Comparison of ENCODE assay signal across 17 cellular contexts in the genomic region with DNA sequence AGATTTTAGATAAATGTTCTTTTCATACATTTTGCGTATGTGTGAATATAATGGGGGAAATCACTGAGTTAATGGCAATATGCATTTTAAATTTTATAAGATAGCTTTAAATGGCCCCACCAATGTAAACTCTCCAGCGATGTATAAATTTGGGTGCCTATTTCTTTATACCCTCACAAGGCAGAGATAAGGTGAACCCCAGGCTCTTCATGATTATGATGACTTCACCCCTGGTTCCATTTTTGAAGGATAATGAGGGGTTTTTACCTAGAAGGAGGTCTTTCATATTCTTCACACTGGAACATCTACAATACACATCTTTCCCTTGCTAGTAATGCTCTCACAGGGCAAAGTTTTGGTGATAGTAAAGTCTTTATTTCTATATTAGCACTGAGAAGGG. TPM values are rescaled to one million over a fixed set of nuclear protein-coding genes. Genes with fewer than 3 reads are reported as not detected.
DNase-seq lines count a peak whose midpoint lies in the region; ATAC-seq and TF ChIP-seq lines count a peak whose summit lies in the region.
"Had no signal": no experiment of that assay in that cellular context is flagged by ENCODE, and none has a peak within 500 bp of the region (broad histone marks: within the 10 kb centered on the region; RNA-seq: fewer than 3 reads in every experiment).

No MANE protein-coding gene starts in this region.

- H3K4me3 ChIP-seq in OCI-LY3 (ENCODE audit: low read length), result no peak overlapping the region
- H3K4me3 ChIP-seq: PC-9, SJCRH30 had no signal

- no peaks in the 10 kb centered on the region for H3K27me3 ChIP-seq in OCI-LY3 (ENCODE audit: low read depth, low read length)
- H3K27me3 ChIP-seq: SJCRH30 had no signal

- H3K79me2 ChIP-seq in OCI-LY3 (ENCODE audit: low read length), result no peaks in the 10 kb centered on the region

- no peaks in the 10 kb centered on the region for H3K9me3 ChIP-seq in OCI-LY3 (ENCODE audit: insufficient read depth, low read length)
- H3K9me3 ChIP-seq: Caco-2, SJCRH30 had no signal

- H3K27ac Mint-ChIP-seq in activated naive CD8-positive, alpha-beta T cell treated with anti-CD3 and anti-CD28 coated beads, Interleukin-2, amount 50 U/mL, for 24 hours, result no peak overlapping the region
- H3K27ac Mint-ChIP-seq in activated naive CD8-positive, alpha-beta T cell treated with anti-CD3 and anti-CD28 coated beads for 36 hours, result no peak overlapping the region
- no peak overlapping the region for H3K27ac Mint-ChIP-seq in stimulated activated memory B cell treated with anti-CD40 and anti-IgM and Interleukin-4, amounts not matched to agents 10 μg/mL and 1 μg/mL and 100 μg/mL, for 72 hours
- H3K27ac Mint-ChIP-seq: HFFc6 had no signal

- peak overlapping the region; percentile 31 for H3K4me2 ChIP-seq in OCI-LY3 (ENCODE audit: low read length)
- H3K4me2 ChIP-seq: PC-9 had no signal

- H3K36me3 ChIP-seq in OCI-LY3 (replicated peaks; ENCODE audit: low read depth, low read length), result no peaks in the 10 kb centered on the region
- H3K36me3 ChIP-seq: SJCRH30 had no signal

- H2AFZ ChIP-seq in OCI-LY3 (ENCODE audit: low read depth, low read length), result no peak overlapping the region
- H2AFZ ChIP-seq: PC-9 had no signal

- no peak overlapping the region for H3K4me3 Mint-ChIP-seq in activated naive CD8-positive, alpha-beta T cell treated with anti-CD3 and anti-CD28 coated beads, Interleukin-2, amount 50 U/mL, for 24 hours
- no peak overlapping the region for H3K4me3 Mint-ChIP-seq in activated naive CD8-positive, alpha-beta T cell treated with anti-CD3 and anti-CD28 coated beads for 36 hours
- no peak overlapping the region for H3K4me3 Mint-ChIP-seq in stimulated activated memory B cell treated with anti-CD40 and anti-IgM and Interleukin-4, amounts not matched to agents 10 μg/mL and 1 μg/mL and 100 μg/mL, for 72 hours
- H3K4me3 Mint-ChIP-seq: HFFc6 had no signal

- no peak overlapping the region for H3K9ac ChIP-seq in OCI-LY3 (ENCODE audit: low read length)

- H3K36me3 Mint-ChIP-seq in activated naive CD8-positive, alpha-beta T cell treated with anti-CD3 and anti-CD28 coated beads, Interleukin-2, amount 50 U/mL, for 24 hours (ENCODE audit: low read depth), result peaks cover 15% of the 10 kb centered on the region
- H3K36me3 Mint-ChIP-seq in activated naive CD8-positive, alpha-beta T cell treated with anti-CD3 and anti-CD28 coated beads for 36 hours, result peaks cover 21% of the 10 kb centered on the region
- H3K36me3 Mint-ChIP-seq in stimulated activated memory B cell treated with anti-CD40 and anti-IgM and Interleukin-4, amounts not matched to agents 10 μg/mL and 1 μg/mL and 100 μg/mL, for 72 hours, result no peaks in the 10 kb centered on the region

- TF ChIP-seq CTCF in OCI-LY3 (IDR thresholded peaks at IDR 0.05; ENCODE audit: low read depth, low read length), result no peak

- H3K27me3 Mint-ChIP-seq in activated naive CD8-positive, alpha-beta T cell treated with anti-CD3 and anti-CD28 coated beads, Interleukin-2, amount 50 U/mL, for 24 hours, result peaks cover 4% of the 10 kb centered on the region
- H3K27me3 Mint-ChIP-seq in activated naive CD8-positive, alpha-beta T cell treated with anti-CD3 and anti-CD28 coated beads for 36 hours, result peaks cover 5% of the 10 kb centered on the region
- no peaks in the 10 kb centered on the region for H3K27me3 Mint-ChIP-seq in stimulated activated memory B cell treated with anti-CD40 and anti-IgM and Interleukin-4, amounts not matched to agents 10 μg/mL and 1 μg/mL and 100 μg/mL, for 72 hours

- H3K4me1 ChIP-seq in OCI-LY3 (ENCODE audit: low read length), result peaks cover 21% of the 10 kb centered on the region
- H3K4me1 ChIP-seq: Caco-2, SJCRH30 had no signal

- no peaks in the 10 kb centered on the region for H4K20me1 ChIP-seq in OCI-LY3 (ENCODE audit: insufficient read depth, low read length)

- intact Hi-C loops in left colon (cut with DNase I, micrococcal nuclease), result no loop called here

- peak; percentile 33 for ATAC-seq in activated naive CD8-positive, alpha-beta T cell treated with anti-CD3 and anti-CD28 coated beads, Interleukin-2, amount 50 U/mL, for 24 hours
- peak; percentile 24 for ATAC-seq in stimulated activated memory B cell treated with anti-CD40 and anti-IgM and Interleukin-4, amounts not matched to agents 10 μg/mL and 1 μg/mL and 100 μg/mL, for 72 hours
- ATAC-seq in GM21717 (IDR thresholded peaks at IDR 0.05; ENCODE audit: unreplicated experiment) (no peak), left colon (no peak)
- ATAC-seq: HepG2 had no signal

- peaks cover 38% of the 10 kb centered on the region for H3K4me1 Mint-ChIP-seq in activated naive CD8-positive, alpha-beta T cell treated with anti-CD3 and anti-CD28 coated beads, Interleukin-2, amount 50 U/mL, for 24 hours
- H3K4me1 Mint-ChIP-seq in activated naive CD8-positive, alpha-beta T cell treated with anti-CD3 and anti-CD28 coated beads for 36 hours, result peaks cover 24% of the 10 kb centered on the region
- H3K4me1 Mint-ChIP-seq in stimulated activated memory B cell treated with anti-CD40 and anti-IgM and Interleukin-4, amounts not matched to agents 10 μg/mL and 1 μg/mL and 100 μg/mL, for 72 hours, result no peaks in the 10 kb centered on the region

- peaks cover 20% of the 10 kb centered on the region for H3K9me3 Mint-ChIP-seq in activated naive CD8-positive, alpha-beta T cell treated with anti-CD3 and anti-CD28 coated beads, Interleukin-2, amount 50 U/mL, for 24 hours
- peaks cover 20% of the 10 kb centered on the region for H3K9me3 Mint-ChIP-seq in activated naive CD8-positive, alpha-beta T cell treated with anti-CD3 and anti-CD28 coated beads for 36 hours
- peaks cover 3% of the 10 kb centered on the region for H3K9me3 Mint-ChIP-seq in stimulated activated memory B cell treated with anti-CD40 and anti-IgM and Interleukin-4, amounts not matched to agents 10 μg/mL and 1 μg/mL and 100 μg/mL, for 72 hours

- no peak overlapping the region for H3K27ac ChIP-seq in OCI-LY3 (ENCODE audit: low read length)
- H3K27ac ChIP-seq: PC-9, SJCRH30 had no signal

- DNase-seq in activated naive CD8-positive, alpha-beta T cell treated with anti-CD3 and anti-CD28 coated beads, Interleukin-2, amount 50 U/mL, for 24 hours, result no peak
- no peak for DNase-seq in activated naive CD8-positive, alpha-beta T cell treated with anti-CD3 and anti-CD28 coated beads for 36 hours
- no peak for DNase-seq in NCI-H510A treated with DMSO at 0.1 percent for 48 hours (lab: John Stamatoyannopoulos, UW)
- DNase-seq in left colon, result no peak
- DNase-seq: C1 segment of cervical spinal cord, Caco-2, HFFc6, NCI-H1694 treated with DMSO at 0.1 percent for 48 hours, NCI-H2107, NCI-H510A, NCI-H774, PC-9, SJCRH30 had no signal

RNA-seq across cellular contexts. Expression of gene KLRG1, which starts 35.2 kb away (rescaled TPM):
- total RNA-seq in activated naive CD8-positive, alpha-beta T cell treated with anti-CD3 and anti-CD28 coated beads for 36 hours, result 1 to 10 TPM; 2.2 to 3.7 TPM
- 1 to 10 TPM in 1 of 2 donors, under 1 TPM in 1; 0.40 to 1.5 TPM for total RNA-seq in left colon

Comparison
In these comparisons a context has a peak if more than half of its experiments do, and no peak if none do; other contexts are left out.
1. ATAC-seq: peak in activated naive CD8-positive, alpha-beta T cell treated with anti-CD3 and anti-CD28 coated beads, Interleukin-2, amount 50 U/mL, for 24 hours (single experiment) and stimulated activated memory B cell treated with anti-CD40 and anti-IgM and Interleukin-4, amounts not matched to agents 10 μg/mL and 1 μg/mL and 100 μg/mL, for 72 hours (single experiment); none in GM21717 (single experiment) and left colon (single experiment).